In genomic region chr10:18540195-18540594, GRCh38 we compare ENCODE assay signal across 28 cellular contexts.
"Had no signal": no experiment of that assay in that cellular context is flagged by ENCODE, and none has a peak within 500 bp of the region (broad histone marks: within the 10 kb centered on the region; RNA-seq: fewer than 3 reads in every experiment).

No MANE protein-coding gene starts in this region.

- H3K4me1 ChIP-seq: neural progenitor cell, parathyroid adenoma, psoas muscle, spleen, suprapubic skin, testis, tibial artery, transverse colon, upper lobe of right lung, uterus had no signal

- H3K27me3 ChIP-seq: neural progenitor cell, ovary, spleen, suprapubic skin, testis, tibial artery, transverse colon, upper lobe of right lung, uterus had no signal

- H3K79me2 ChIP-seq: parathyroid adenoma had no signal

- H3K27ac ChIP-seq: neural progenitor cell, ovary, parathyroid adenoma, psoas muscle, skin epidermis, spleen, suprapubic skin, testis, tibial artery, transverse colon, upper lobe of right lung, uterus had no signal

- H3K36me3 ChIP-seq: neural progenitor cell, ovary, uterus had no signal

- H3K9me3 ChIP-seq: ovary, psoas muscle, spleen, suprapubic skin, testis, tibial artery, transverse colon, upper lobe of right lung, uterus had no signal

- DNase-seq: natural killer cell; occipital lobe; ovary; posterior cingulate gyrus; psoas muscle; right cardiac atrium; spleen; stimulated activated CD4-positive, alpha-beta T cell treated with anti-CD3 and anti-CD28 coated beads, Interleukin-12 subunit alpha, Interleukin-12 subunit beta, amount 100 ng/mL, for 4 hours; stimulated activated CD4-positive, alpha-beta T cell treated with anti-CD3 and anti-CD28 coated beads, Interleukin-1b, Interleukin-23, amount 100 ng/mL, for 48 hours; stimulated activated CD4-positive, alpha-beta T cell treated with anti-CD3 and anti-CD28 coated beads, Interleukin-4, amount 100 ng/mL, for 1 hour; stimulated activated CD4-positive, alpha-beta T cell treated with anti-CD3 and anti-CD28 coated beads, Interleukin-4, amount 100 ng/mL, for 4 hours; stimulated activated CD8-positive, alpha-beta memory T cell treated with anti-CD3 and anti-CD28 coated beads, Interleukin-4, amount 100 ng/mL, for 48 hours; stimulated activated naive CD4-positive, alpha-beta T cell; stimulated activated naive CD8-positive, alpha-beta T cell treated with anti-CD3 and anti-CD28 coated beads, Interleukin-15, amount 100 ng/mL, for 72 hours; stimulated activated naive CD8-positive, alpha-beta T cell treated with anti-CD3 and anti-CD28 coated beads, Interleukin-15, Interleukin-2, amounts not matched to agents 100 U/mL and 50 U/mL, for 24 hours; substantia nigra; testis; tibial artery; transverse colon; upper lobe of right lung; uterus had no signal

- H3K9ac ChIP-seq: neural progenitor cell, parathyroid adenoma had no signal

- ATAC-seq: natural killer cell; psoas muscle; right cardiac atrium; sciatic nerve; stimulated activated memory B cell treated with anti-CD40 and anti-IgM and Interleukin-4, amounts not matched to agents 10 μg/mL and 1 μg/mL and 100 μg/mL, for 72 hours; stimulated activated naive CD8-positive, alpha-beta T cell treated with anti-CD3 and anti-CD28 coated beads, Interleukin-15, amount 100 ng/mL, for 72 hours; stimulated activated naive CD8-positive, alpha-beta T cell treated with anti-CD3 and anti-CD28 coated beads, Interleukin-15, Interleukin-2, amounts not matched to agents 100 U/mL and 50 U/mL, for 24 hours; upper lobe of right lung had no signal

- H3K4me3 ChIP-seq: neural progenitor cell, ovary, psoas muscle, skin epidermis, smooth muscle cell, spleen, suprapubic skin, testis, tibial artery, transverse colon, upper lobe of right lung, uterus had no signal

- H3K4me2 ChIP-seq: neural progenitor cell, smooth muscle cell had no signal

- H2AFZ ChIP-seq: neural progenitor cell, parathyroid adenoma had no signal
